ENCODE assay signal across 18 cellular contexts in the genomic region with DNA sequence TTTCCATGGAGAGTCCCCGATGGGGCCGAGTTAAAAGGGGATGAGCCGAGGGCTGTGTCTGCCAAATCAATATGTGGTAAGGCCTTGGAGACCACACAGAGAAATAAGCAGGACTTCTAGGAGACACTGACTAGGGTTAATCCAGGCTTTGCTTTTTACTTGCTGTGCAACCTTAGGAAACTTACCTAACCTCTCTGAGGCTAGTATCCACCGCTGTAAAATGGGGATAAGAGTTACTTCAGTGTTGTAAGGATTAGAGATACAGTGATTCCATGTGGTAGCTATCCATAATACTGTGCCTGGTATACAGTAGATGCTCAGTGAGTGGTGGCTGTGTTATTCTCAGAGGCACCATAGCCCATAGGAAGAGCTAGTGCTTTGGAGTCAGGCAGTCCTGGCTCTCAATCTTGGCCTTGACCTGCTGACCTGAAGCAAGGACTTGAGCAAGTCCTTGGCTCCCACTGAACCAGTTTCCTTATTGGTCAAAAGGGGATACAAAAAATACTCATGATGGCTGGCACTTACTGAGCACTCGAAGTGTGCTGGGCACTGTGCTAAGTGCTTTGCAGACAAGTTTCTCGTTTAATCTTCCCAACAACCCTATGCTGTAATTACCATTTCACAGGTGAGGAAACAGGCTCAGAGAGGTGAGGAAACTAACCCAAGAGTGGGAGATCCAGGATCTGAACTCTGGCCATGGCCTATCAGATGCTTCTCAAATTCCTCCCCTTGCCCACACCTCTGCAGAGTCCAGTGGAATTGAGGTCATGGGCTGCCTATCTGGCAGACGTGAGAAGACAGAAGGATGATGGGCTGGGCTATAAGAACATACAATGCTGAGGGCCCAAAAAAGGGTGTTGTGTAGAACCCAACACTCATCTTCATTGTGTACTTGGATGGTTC. TPM values are rescaled to one million over a fixed set of nuclear protein-coding genes. Genes with fewer than 3 reads are reported as not detected.
DNase-seq lines count a peak whose midpoint lies in the region; ATAC-seq and TF ChIP-seq lines count a peak whose summit lies in the region.
"Had no signal": no experiment of that assay in that cellular context is flagged by ENCODE, and none has a peak within 500 bp of the region (broad histone marks: within the 10 kb centered on the region; RNA-seq: fewer than 3 reads in every experiment).

No MANE protein-coding gene starts in this region.

- H3K27ac ChIP-seq in esophagus squamous epithelium = peak overlapping the region; percentile 64 to 90 (median 82)
- peak overlapping the region; percentile 93 for H3K27ac ChIP-seq in muscle layer of colon (ENCODE audit: low read depth, low read length)
- H3K27ac ChIP-seq in tibial artery = peak overlapping the region; percentile 90 to 94
- H3K27ac ChIP-seq: brain microvascular endothelial cell had no signal

- H3K4me1 ChIP-seq in esophagus squamous epithelium = peaks cover 0 to 8% (median 2%) of the 10 kb centered on the region in 3 donors
- H3K4me1 ChIP-seq in muscle layer of colon (ENCODE audit: insufficient read depth, low read length) = peaks cover 73% of the 10 kb centered on the region
- peaks cover 5 to 62% (median 55%) of the 10 kb centered on the region in 4 donors for H3K4me1 ChIP-seq in tibial artery

- H3K4me3 Mint-ChIP-seq in T-helper 17 cell = no peak overlapping the region
- H3K4me3 Mint-ChIP-seq: activated naive CD4-positive, alpha-beta T cell treated with anti-CD3 and anti-CD28 coated beads, Interleukin-2, amount 10 ng/mL, durations not matched to agents 7 days and 5 days; naive thymus-derived CD8-positive, alpha-beta T cell had no signal

- H3K4me3 ChIP-seq in esophagus squamous epithelium = no peak overlapping the region
- H3K4me3 ChIP-seq in muscle layer of colon (ENCODE audit: low read depth in 1 of 2, low read length in 2 of 2) = peak overlapping the region in 1 of 2 donors; percentile 50
- no peak overlapping the region for H3K4me3 ChIP-seq in tibial artery

- peak overlapping the region; percentile 75 for H3K9ac ChIP-seq in muscle layer of colon (ENCODE audit: low read length)

- no peaks in the 10 kb centered on the region for H3K9me3 ChIP-seq in T-helper 17 cell (ENCODE audit: control insufficient read depth, low read length, poor library complexity, severe bottlenecking)
- no peaks in the 10 kb centered on the region for H3K9me3 ChIP-seq in esophagus squamous epithelium
- no peaks in the 10 kb centered on the region for H3K9me3 ChIP-seq in muscle layer of colon (ENCODE audit: low read length)
- H3K9me3 ChIP-seq in tibial artery = no peaks in the 10 kb centered on the region

- 76 to 80% methylated on average over 7 of the region's 7 CpGs for WGBS in esophagus squamous epithelium, 2 donors

- H3K36me3 ChIP-seq in esophagus squamous epithelium = no peaks in the 10 kb centered on the region
- no peaks in the 10 kb centered on the region for H3K36me3 ChIP-seq in muscle layer of colon (ENCODE audit: insufficient read depth, low read length)
- H3K36me3 ChIP-seq in tibial artery = no peaks in the 10 kb centered on the region
- H3K36me3 ChIP-seq: brain microvascular endothelial cell had no signal

- DNase-seq in T-helper 17 cell (no peak), esophagus squamous epithelium (lab: John Stamatoyannopoulos, UW) (no peak), tibial artery (no peak), T-helper 1 cell (no peak), NCI-H1417 (lab: John Stamatoyannopoulos, UW) (no peak), epidermal melanocyte (ENCODE audit: insufficient read length, low spot score) (no peak)
- DNase-seq: activated CD4-positive, alpha-beta T cell treated with anti-CD3 and anti-CD28 coated beads for 1 hour; activated naive CD4-positive, alpha-beta T cell treated with anti-CD3 and anti-CD28 coated beads, Interleukin-2, amount 10 ng/mL, durations not matched to agents 7 days and 5 days; GDM1; naive thymus-derived CD8-positive, alpha-beta T cell; NCI-H2029; NCI-H510A treated with DMSO at 0.1 percent for 48 hours; SHP77 treated with DMSO at 0.1 percent for 48 hours; stimulated activated CD4-positive, alpha-beta T cell treated with anti-CD3 and anti-CD28 coated beads, Interleukin-2, amount 100 ng/mL, for 48 hours; T-helper 9 cell had no signal

- peak overlapping the region; percentile 71 for H3K27ac Mint-ChIP-seq in T-helper 17 cell
- H3K27ac Mint-ChIP-seq: activated naive CD4-positive, alpha-beta T cell treated with anti-CD3 and anti-CD28 coated beads, Interleukin-2, amount 10 ng/mL, durations not matched to agents 7 days and 5 days; naive thymus-derived CD8-positive, alpha-beta T cell had no signal

- ATAC-seq in T-helper 17 cell = no peak
- ATAC-seq: naive thymus-derived CD8-positive, alpha-beta T cell had no signal

- H3K27me3 Mint-ChIP-seq in T-helper 17 cell = peaks cover 19% of the 10 kb centered on the region

- TF ChIP-seq CTCF in esophagus squamous epithelium (IDR thresholded peaks at IDR 0.05) = no peak
- TF ChIP-seq CTCF in tibial artery (IDR thresholded peaks at IDR 0.05) = no peak

- H3K36me3 Mint-ChIP-seq in T-helper 17 cell (ENCODE audit: low read depth) = no peaks in the 10 kb centered on the region
- H3K36me3 Mint-ChIP-seq: activated naive CD4-positive, alpha-beta T cell treated with anti-CD3 and anti-CD28 coated beads, Interleukin-2, amount 10 ng/mL, durations not matched to agents 7 days and 5 days; naive thymus-derived CD8-positive, alpha-beta T cell had no signal

- TF ChIP-seq POLR2A in esophagus squamous epithelium (IDR thresholded peaks at IDR 0.05) = no peak

- H3K27me3 ChIP-seq in esophagus squamous epithelium (peaks cover 0 to 35% (median 0%) of the 10 kb centered on the region in 4 donors), muscle layer of colon (ENCODE audit: control insufficient read depth in 1 of 2, insufficient read depth in 2 of 2, low read length in 2 of 2) (no peaks in the 10 kb centered on the region), tibial artery (no peaks in the 10 kb centered on the region)
- H3K27me3 ChIP-seq: brain microvascular endothelial cell had no signal

- intact Hi-C loops in esophagus squamous epithelium (cut with DNase I) (no loop called here), tibial artery (cut with DNase I; ENCODE audit: low total_unique reads) (loop anchor here (5.0 kb wide), 1 partner anchor 36 kb away; no protein-coding TSS in a partner anchor)

- H3K4me1 Mint-ChIP-seq in T-helper 17 cell = peaks cover 7% of the 10 kb centered on the region
- H3K4me1 Mint-ChIP-seq: activated naive CD4-positive, alpha-beta T cell treated with anti-CD3 and anti-CD28 coated beads, Interleukin-2, amount 10 ng/mL, durations not matched to agents 7 days and 5 days had no signal

RNA-seq across cellular contexts. Expression of a gene that starts 12.0 kb away (rescaled TPM):
- total RNA-seq in T-helper 17 cell = not detected
- total RNA-seq in esophagus squamous epithelium = 1,000 to 10,000 TPM in 1 of 4 donors, 100 to 1,000 TPM in 3; 120 to 2,698 (median 303) TPM
- total RNA-seq: M059J; naive thymus-derived CD8-positive, alpha-beta T cell had no signal

RNA-seq across cellular contexts. Expression of a gene that starts 18.5 kb away (rescaled TPM):
- 100 to 1,000 TPM in 1 of 2 donors, 10 to 100 TPM in 1; 81.3 to 107 TPM for total RNA-seq in T-helper 17 cell
- total RNA-seq in esophagus squamous epithelium = 10 to 100 TPM; 36.7 to 82.4 (median 39.5) TPM

RNA-seq across cellular contexts. Expression of a gene that starts 28.4 kb away (rescaled TPM):
- total RNA-seq in T-helper 17 cell = 1 to 10 TPM; 7.3 to 8.4 TPM
- 10 to 100 TPM in 1 of 4 donors, 1 to 10 TPM in 3; 3.8 to 29.0 (median 5.0) TPM for total RNA-seq in esophagus squamous epithelium

Comparison
In these comparisons a context has a peak if more than half of its experiments do, and no peak if none do; other contexts are left out.
1. RNA of a gene that starts 12.0 kb away (total RNA-seq): 120 to 2,698 TPM in esophagus squamous epithelium; not detected in T-helper 17 cell; every median in the first group is over 100 times any median in the second.
2. Peak in every context shown above with its lines, with median percentiles within 50 percentile points of each other: H3K27ac ChIP-seq.